In the genomic region with DNA sequence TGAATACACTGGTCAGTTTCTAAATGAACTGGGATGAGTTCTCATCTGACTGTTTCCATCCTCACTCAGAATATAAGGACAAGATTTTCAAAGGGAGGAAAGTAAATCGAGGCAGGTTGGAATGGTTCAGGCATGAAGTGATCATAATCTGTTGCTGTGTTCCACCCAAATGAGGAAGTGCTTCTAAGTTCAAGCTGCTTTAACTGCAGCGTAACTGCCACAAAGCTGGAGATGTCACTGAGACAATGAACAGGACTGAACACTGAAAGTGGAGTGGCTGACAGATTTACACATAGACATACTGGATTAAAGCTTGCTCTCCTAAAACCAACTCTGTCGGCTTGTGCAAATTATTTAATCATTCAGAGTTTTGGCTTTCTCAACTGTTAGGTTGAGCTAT, we compare ENCODE assay signal across 26 cellular contexts.
DNase-seq lines count a peak whose midpoint lies in the region; ATAC-seq, FAIRE-seq and TF ChIP-seq lines count a peak whose summit lies in the region.
"Had no signal": no experiment of that assay in that cellular context is flagged by ENCODE, and none has a peak within 500 bp of the region (broad histone marks: within the 10 kb centered on the region; RNA-seq: fewer than 3 reads in every experiment).

No MANE protein-coding gene starts in this region.

- in situ Hi-C loops in GM12878 (cut with MboI) = no loop called here

- no peak overlapping the region for H3K27ac ChIP-seq in GM12878 (ENCODE audit: control insufficient read depth, insufficient read depth)
- H3K27ac ChIP-seq in mesodermal cell (ENCODE audit: low read depth, low read length, severe bottlenecking) = peak overlapping the region; percentile 16
- no peak overlapping the region for H3K27ac ChIP-seq in tibial nerve
- H3K27ac ChIP-seq: PC-9, SJSA1 had no signal

- H3K36me3 ChIP-seq in GM12878 (ENCODE audit: control insufficient read depth in 2 of 2, insufficient read depth in 2 of 2, low read length in 1 of 2) (no peaks in the 10 kb centered on the region), mesodermal cell (ENCODE audit: control insufficient read depth, insufficient read depth, low read length) (no peaks in the 10 kb centered on the region), tibial nerve (no peaks in the 10 kb centered on the region)
- H3K36me3 ChIP-seq: SJSA1 had no signal

- no TSS peak for BruUV-seq in GM12878 (replicated peaks; lab: Mats Ljungman, UMichigan)

- TF ChIP-seq RAD21 in GM12878 (IDR thresholded peaks at IDR 0.05; ENCODE audit: insufficient read depth, low read depth, low read length) = no peak

- CTCF ChIA-PET in GM12878 (lab: Yijun Ruan, JAX) = no interaction called here

- ATAC-seq in GM12878 = no peak
- ATAC-seq in GM18517 (IDR thresholded peaks at IDR 0.05; ENCODE audit: unreplicated experiment) = no peak
- ATAC-seq: Right ventricle myocardium inferior had no signal

- TF ChIP-seq POLR2A in GM12878 (IDR thresholded peaks at IDR 0.05; ENCODE audit: low read depth, low read length) (no peak), tibial nerve (IDR thresholded peaks at IDR 0.05) (no peak)

- no peak overlapping the region for H3K9ac ChIP-seq in GM12878 (ENCODE audit: control insufficient read depth, insufficient read depth, low read length)

- H4K20me1 ChIP-seq in GM12878 (ENCODE audit: control insufficient read depth, insufficient read depth) = no peaks in the 10 kb centered on the region

- H3K27me3 ChIP-seq in GM12878 (replicated peaks in 1 of 2; ENCODE audit: control insufficient read depth in 2 of 2, insufficient read depth in 2 of 2, low read length in 1 of 2) = no peaks in the 10 kb centered on the region
- no peaks in the 10 kb centered on the region for H3K27me3 ChIP-seq in tibial nerve
- H3K27me3 ChIP-seq: SJSA1 had no signal

- no peak for FAIRE-seq in GM12878 (lab: Jason Lieb, UNC)
- FAIRE-seq: H1 had no signal

- TF ChIP-seq EP300 in GM12878 (IDR thresholded peaks at IDR 0.05; ENCODE audit: borderline replicate concordance in 1 of 2, control insufficient read depth in 1 of 2, low read depth in 2 of 2, low read length in 2 of 2) (no peak), tibial nerve (IDR thresholded peaks at IDR 0.05) (no peak)

- no peak for TF ChIP-seq CTCF in GM12878 (IDR thresholded peaks at IDR 0.05 in 2 of 3, conservative IDR thresholded peaks at IDR 0.05 in 1 of 3; ENCODE audit: control insufficient read depth in 2 of 3, extremely low read depth in 1 of 3, insufficient read depth in 1 of 3, low read depth in 3 of 3, low read length in 3 of 3)
- no peak for TF ChIP-seq CTCF in tibial nerve (IDR thresholded peaks at IDR 0.05)

- intact Hi-C loops in GM12878 (cut with micrococcal nuclease; ENCODE audit: unreplicated experiment) = no loop called here

- H3K4me1 ChIP-seq in GM12878 (ENCODE audit: control insufficient read depth, insufficient read depth, low read length) (no peaks in the 10 kb centered on the region), mesodermal cell (ENCODE audit: control insufficient read depth, insufficient read depth, low read length, poor library complexity, severe bottlenecking) (no peaks in the 10 kb centered on the region), tibial nerve (no peaks in the 10 kb centered on the region)
- H3K4me1 ChIP-seq: SJSA1 had no signal

- H3K79me2 ChIP-seq in GM12878 (ENCODE audit: control insufficient read depth, insufficient read depth, low read length) = no peaks in the 10 kb centered on the region

- RAD21 ChIA-PET in GM12878 (lab: Charles Lee; ENCODE audit: unreplicated experiment) = no interaction called here

- DNase-seq in Kasumi-1 (lab: John Stamatoyannopoulos, UW) = peak; percentile 13 to 24
- DNase-seq in NCI-H69 (lab: John Stamatoyannopoulos, UW) = peak; percentile 28
- no peak for DNase-seq in GM12878 (ENCODE audit: low read depth, low spot score)
- DNase-seq in SHP77 treated with DMSO at 0.1 percent for 48 hours (lab: John Stamatoyannopoulos, UW) = no peak
- DNase-seq in tibial nerve (ENCODE audit: low spot score in 2 of 2) = no peak
- no peak for DNase-seq in cerebellar cortex (ENCODE audit: low spot score)
- DNase-seq: C1 segment of cervical spinal cord; CD4-positive, alpha-beta memory T cell; COR-L47; DMS53; HCEC 1CT; IMR-90; NCI-H1092; NCI-H1417 treated with DMSO at 0.1 percent for 48 hours; NCI-H187; NCI-H2081 treated with DMSO at 0.1 percent for 48 hours; NCI-H2171; NCI-H226; NCI-H510A; NCI-H748 treated with DMSO at 0.1 percent for 48 hours; PC-9 had no signal

- SMC1A ChIA-PET in GM12878 (lab: Charles Lee; ENCODE audit: uncharacterized antibody, unreplicated experiment) = interaction anchor here (0.6 kb wide), 1 partner anchor 27 kb away, joined by 3 read pairs; no protein-coding TSS in a partner anchor

- H3K4me3 ChIP-seq in GM12878 = no peak overlapping the region
- H3K4me3 ChIP-seq in mesodermal cell (ENCODE audit: extremely low read depth, insufficient read depth, low read length, poor library complexity, severe bottlenecking) = no peak overlapping the region
- no peak overlapping the region for H3K4me3 ChIP-seq in tibial nerve
- H3K4me3 ChIP-seq: PC-9, SJSA1 had no signal

- no peak overlapping the region for H2AFZ ChIP-seq in GM12878 (ENCODE audit: control insufficient read depth, low read depth, low read length)
- H2AFZ ChIP-seq: PC-9 had no signal

- no peaks in the 10 kb centered on the region for H3K9me3 ChIP-seq in GM12878 (replicated peaks; ENCODE audit: control insufficient read depth, insufficient read depth, low read length)
- no peaks in the 10 kb centered on the region for H3K9me3 ChIP-seq in mesodermal cell (ENCODE audit: control insufficient read depth, low read length)
- peaks cover 0 to 5% (median 0%) of the 10 kb centered on the region in 4 donors for H3K9me3 ChIP-seq in tibial nerve
- H3K9me3 ChIP-seq: SJSA1 had no signal

- POLR2A ChIA-PET in GM12878 (lab: Charles Lee) = interaction anchor here (0.7 kb wide), 1 partner anchor 44 kb away, joined by 3 read pairs; no protein-coding TSS in a partner anchor

- 48% methylated on average over 3 of the region's 3 CpGs for WGBS in GM12878 (ENCODE audit: insufficient coverage, insufficient replicate concordance, low lambda C conversion rate, missing lambda C conversion rate)
- WGBS in mesodermal cell (ENCODE audit: insufficient coverage in 2 of 2), 2 experiments = 89 to 92% methylated on average over 2 of the region's 3 CpGs
- 59 to 69% methylated on average over 3 of the region's 3 CpGs for WGBS in tibial nerve, 2 donors

- H3K4me2 ChIP-seq in GM12878 (ENCODE audit: control insufficient read depth, insufficient read depth) = no peak overlapping the region
- H3K4me2 ChIP-seq: PC-9 had no signal

TF ChIP-seq in GM12878, 131 proteins besides CTCF, POLR2A, EP300 and RAD21:
- TF ChIP-seq SPI1 (IDR thresholded peaks at IDR 0.05; ENCODE audit: borderline replicate concordance, insufficient read depth, low read depth, low read length) (peak; percentile 41; the same call in 1 of the 2 replicates), ZZZ3 (IDR thresholded peaks at IDR 0.05; ENCODE audit: control insufficient read depth, insufficient read length, low read depth) (no peak)

Comparison
In these comparisons a context has a peak if more than half of its experiments do, and no peak if none do; other contexts are left out.
1. DNase-seq: peak in Kasumi-1 (2 of 2) and NCI-H69 (single experiment); none in GM12878 (single experiment), SHP77 treated with DMSO at 0.1 percent for 48 hours (single experiment), tibial nerve (0 of 2) and cerebellar cortex (single experiment).